Comparison of ENCODE assay signal across 1 cellular context in the genomic region with DNA sequence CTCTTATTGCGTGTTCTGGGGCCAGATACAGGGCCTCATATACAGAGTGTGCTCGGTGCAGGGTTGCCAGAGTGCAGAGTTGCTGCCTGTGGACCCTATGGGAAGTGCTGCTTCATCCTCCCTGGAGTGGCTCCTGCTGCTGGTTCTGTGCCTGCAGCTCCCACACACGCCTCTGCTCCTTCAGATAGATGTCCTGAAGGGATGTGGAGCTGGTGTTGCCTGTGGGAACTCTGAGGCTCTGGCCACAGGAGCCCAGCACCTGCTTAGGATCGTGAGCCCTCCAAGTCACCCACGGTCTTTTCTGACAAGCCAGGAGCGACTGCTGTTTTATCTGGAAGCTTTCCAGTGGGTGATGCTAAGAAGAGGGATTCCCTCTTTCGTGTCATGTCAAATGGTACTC.
TF ChIP-seq lines count a peak whose summit lies in the region.

No MANE protein-coding gene starts in this region.

TF ChIP-seq in K562, 482 proteins besides CTCF, POLR2A, EP300 and RAD21 (continued from another document):
- TF ChIP-seq, protein P1, sequence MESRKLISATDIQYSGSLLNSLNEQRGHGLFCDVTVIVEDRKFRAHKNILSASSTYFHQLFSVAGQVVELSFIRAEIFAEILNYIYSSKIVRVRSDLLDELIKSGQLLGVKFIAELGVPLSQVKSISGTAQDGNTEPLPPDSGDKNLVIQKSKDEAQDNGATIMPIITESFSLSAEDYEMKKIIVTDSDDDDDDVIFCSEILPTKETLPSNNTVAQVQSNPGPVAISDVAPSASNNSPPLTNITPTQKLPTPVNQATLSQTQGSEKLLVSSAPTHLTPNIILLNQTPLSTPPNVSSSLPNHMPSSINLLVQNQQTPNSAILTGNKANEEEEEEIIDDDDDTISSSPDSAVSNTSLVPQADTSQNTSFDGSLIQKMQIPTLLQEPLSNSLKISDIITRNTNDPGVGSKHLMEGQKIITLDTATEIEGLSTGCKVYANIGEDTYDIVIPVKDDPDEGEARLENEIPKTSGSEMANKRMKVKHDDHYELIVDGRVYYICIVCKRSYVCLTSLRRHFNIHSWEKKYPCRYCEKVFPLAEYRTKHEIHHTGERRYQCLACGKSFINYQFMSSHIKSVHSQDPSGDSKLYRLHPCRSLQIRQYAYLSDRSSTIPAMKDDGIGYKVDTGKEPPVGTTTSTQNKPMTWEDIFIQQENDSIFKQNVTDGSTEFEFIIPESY (CRISPR knock-in tag; IDR thresholded peaks at IDR 0.05), result no peak
- TF ChIP-seq SNRNP70 (optimal IDR thresholded peaks at IDR 0.05; ENCODE audit: low read depth, low read length) (no peak), NEUROD1 (IDR thresholded peaks at IDR 0.05; ENCODE audit: borderline replicate concordance, low read depth, low read length, partially characterized antibody) (no peak), PHF21A (IDR thresholded peaks at IDR 0.05; ENCODE audit: borderline replicate concordance, low read depth) (no peak), ZNF408 (CRISPR knock-in tag; IDR thresholded peaks at IDR 0.05; ENCODE audit: low read depth) (no peak), HDGF (IDR thresholded peaks at IDR 0.05) (no peak), GABPB1 (CRISPR knock-in tag; IDR thresholded peaks at IDR 0.05) (no peak), ZNF217 (CRISPR knock-in tag; IDR thresholded peaks at IDR 0.05) (no peak), ZBTB7A (IDR thresholded peaks at IDR 0.05; ENCODE audit: borderline replicate concordance, control insufficient read depth, low read depth, low read length) (no peak), CHD1 (IDR thresholded peaks at IDR 0.05; ENCODE audit: low read length) (no peak)
- TF ChIP-seq, protein P2, sequence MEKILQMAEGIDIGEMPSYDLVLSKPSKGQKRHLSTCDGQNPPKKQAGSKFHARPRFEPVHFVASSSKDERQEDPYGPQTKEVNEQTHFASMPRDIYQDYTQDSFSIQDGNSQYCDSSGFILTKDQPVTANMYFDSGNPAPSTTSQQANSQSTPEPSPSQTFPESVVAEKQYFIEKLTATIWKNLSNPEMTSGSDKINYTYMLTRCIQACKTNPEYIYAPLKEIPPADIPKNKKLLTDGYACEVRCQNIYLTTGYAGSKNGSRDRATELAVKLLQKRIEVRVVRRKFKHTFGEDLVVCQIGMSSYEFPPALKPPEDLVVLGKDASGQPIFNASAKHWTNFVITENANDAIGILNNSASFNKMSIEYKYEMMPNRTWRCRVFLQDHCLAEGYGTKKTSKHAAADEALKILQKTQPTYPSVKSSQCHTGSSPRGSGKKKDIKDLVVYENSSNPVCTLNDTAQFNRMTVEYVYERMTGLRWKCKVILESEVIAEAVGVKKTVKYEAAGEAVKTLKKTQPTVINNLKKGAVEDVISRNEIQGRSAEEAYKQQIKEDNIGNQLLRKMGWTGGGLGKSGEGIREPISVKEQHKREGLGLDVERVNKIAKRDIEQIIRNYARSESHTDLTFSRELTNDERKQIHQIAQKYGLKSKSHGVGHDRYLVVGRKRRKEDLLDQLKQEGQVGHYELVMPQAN (IDR thresholded peaks at IDR 0.05; ENCODE audit: borderline replicate concordance), result no peak
- TF ChIP-seq, protein P3, sequence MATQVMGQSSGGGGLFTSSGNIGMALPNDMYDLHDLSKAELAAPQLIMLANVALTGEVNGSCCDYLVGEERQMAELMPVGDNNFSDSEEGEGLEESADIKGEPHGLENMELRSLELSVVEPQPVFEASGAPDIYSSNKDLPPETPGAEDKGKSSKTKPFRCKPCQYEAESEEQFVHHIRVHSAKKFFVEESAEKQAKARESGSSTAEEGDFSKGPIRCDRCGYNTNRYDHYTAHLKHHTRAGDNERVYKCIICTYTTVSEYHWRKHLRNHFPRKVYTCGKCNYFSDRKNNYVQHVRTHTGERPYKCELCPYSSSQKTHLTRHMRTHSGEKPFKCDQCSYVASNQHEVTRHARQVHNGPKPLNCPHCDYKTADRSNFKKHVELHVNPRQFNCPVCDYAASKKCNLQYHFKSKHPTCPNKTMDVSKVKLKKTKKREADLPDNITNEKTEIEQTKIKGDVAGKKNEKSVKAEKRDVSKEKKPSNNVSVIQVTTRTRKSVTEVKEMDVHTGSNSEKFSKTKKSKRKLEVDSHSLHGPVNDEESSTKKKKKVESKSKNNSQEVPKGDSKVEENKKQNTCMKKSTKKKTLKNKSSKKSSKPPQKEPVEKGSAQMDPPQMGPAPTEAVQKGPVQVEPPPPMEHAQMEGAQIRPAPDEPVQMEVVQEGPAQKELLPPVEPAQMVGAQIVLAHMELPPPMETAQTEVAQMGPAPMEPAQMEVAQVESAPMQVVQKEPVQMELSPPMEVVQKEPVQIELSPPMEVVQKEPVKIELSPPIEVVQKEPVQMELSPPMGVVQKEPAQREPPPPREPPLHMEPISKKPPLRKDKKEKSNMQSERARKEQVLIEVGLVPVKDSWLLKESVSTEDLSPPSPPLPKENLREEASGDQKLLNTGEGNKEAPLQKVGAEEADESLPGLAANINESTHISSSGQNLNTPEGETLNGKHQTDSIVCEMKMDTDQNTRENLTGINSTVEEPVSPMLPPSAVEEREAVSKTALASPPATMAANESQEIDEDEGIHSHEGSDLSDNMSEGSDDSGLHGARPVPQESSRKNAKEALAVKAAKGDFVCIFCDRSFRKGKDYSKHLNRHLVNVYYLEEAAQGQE (CRISPR knock-in tag; IDR thresholded peaks at IDR 0.05; ENCODE audit: low read depth), result no peak
TF ChIP-seq in K562: peak in this region for 0.
